ENCODE assay signal across 10 cellular contexts in genomic region chr18:34929336-34929780, GRCh38.
DNase-seq lines count a peak whose midpoint lies in the region; ATAC-seq, FAIRE-seq and TF ChIP-seq lines count a peak whose summit lies in the region.
"Had no signal": no experiment of that assay in that cellular context is flagged by ENCODE, and none has a peak within 500 bp of the region (broad histone marks: within the 10 kb centered on the region; RNA-seq: fewer than 3 reads in every experiment).

No MANE protein-coding gene starts in this region.

- no peak for ATAC-seq in HG02870 (IDR thresholded peaks at IDR 0.05; ENCODE audit: unreplicated experiment)

- DNase-seq in NCI-H146 (lab: John Stamatoyannopoulos, UW) (peak; percentile 18), NCI-H146 treated with DMSO at 0.1 percent for 48 hours (lab: John Stamatoyannopoulos, UW; ENCODE audit: unreplicated experiment) (no peak), RCC 7860 (ENCODE audit: low spot score) (peak; percentile 54), fibroblast of lung (ENCODE audit: low read depth in 2 of 2) (peak; percentile 85 to 89), smooth muscle cell (lab: John Stamatoyannopoulos, UW; ENCODE audit: unreplicated experiment) (no peak), mucosa of gallbladder (ENCODE audit: low spot score) (no peak), NCI-H1105 (lab: John Stamatoyannopoulos, UW) (no peak)
- DNase-seq: cerebellar nuclear complex, H7 had no signal

- H3K9me3 ChIP-seq in fibroblast of lung (ENCODE audit: control insufficient read depth, insufficient read depth, low read depth, low read length), result no peaks in the 10 kb centered on the region
- H3K9me3 ChIP-seq in smooth muscle cell (replicated peaks; ENCODE audit: low read depth), result no peaks in the 10 kb centered on the region

- H3K27ac ChIP-seq in fibroblast of lung (ENCODE audit: insufficient read depth, low read length), result peak overlapping the region; percentile 26
- H3K27ac ChIP-seq in smooth muscle cell (ENCODE audit: low read depth), result peak overlapping the region; percentile 59

- peaks cover 6% of the 10 kb centered on the region for H3K4me1 ChIP-seq in fibroblast of lung (ENCODE audit: control insufficient read depth, extremely low read depth, insufficient read depth, low read length)
- H3K4me1 ChIP-seq in smooth muscle cell (ENCODE audit: low read depth), result peaks cover 15% of the 10 kb centered on the region

- no peaks in the 10 kb centered on the region for H3K79me2 ChIP-seq in fibroblast of lung (ENCODE audit: control insufficient read depth, insufficient read depth, low read length)
- no peaks in the 10 kb centered on the region for H3K79me2 ChIP-seq in smooth muscle cell (ENCODE audit: low read depth)

- WGBS in smooth muscle cell (ENCODE audit: low lambda C conversion rate), result 2% methylated on average over 2 of the region's 2 CpGs

- H3K4me3 ChIP-seq in fibroblast of lung (replicated peaks in 1 of 4; ENCODE audit: control extremely low read depth in 1 of 4, insufficient read depth in 1 of 4, low read depth in 3 of 4, low read length in 4 of 4), result no peak overlapping the region
- H3K4me3 ChIP-seq in smooth muscle cell, result no peak overlapping the region

- peaks cover 6% of the 10 kb centered on the region for H3F3A ChIP-seq in smooth muscle cell (ENCODE audit: low read depth)

- H2AFZ ChIP-seq in fibroblast of lung (ENCODE audit: low read length) (no peak overlapping the region), smooth muscle cell (ENCODE audit: low read depth) (no peak overlapping the region)

- H3K4me2 ChIP-seq in fibroblast of lung (ENCODE audit: extremely low read depth, insufficient read depth, low read length), result peak overlapping the region; percentile 56
- peak overlapping the region; percentile 57 for H3K4me2 ChIP-seq in smooth muscle cell

- no peaks in the 10 kb centered on the region for H4K20me1 ChIP-seq in fibroblast of lung (ENCODE audit: control insufficient read depth, extremely low read depth, insufficient read depth, low read length)
- H4K20me1 ChIP-seq in smooth muscle cell (ENCODE audit: low read depth), result no peaks in the 10 kb centered on the region

- FAIRE-seq in RCC 7860 (lab: Jason Lieb, UNC), result peak; percentile 72

- no peaks in the 10 kb centered on the region for H3K27me3 ChIP-seq in fibroblast of lung (ENCODE audit: control insufficient read depth, insufficient read depth, low read length)
- no peaks in the 10 kb centered on the region for H3K27me3 ChIP-seq in smooth muscle cell (ENCODE audit: low read depth)

- TF ChIP-seq CTCF in fibroblast of lung (conservative IDR thresholded peaks at IDR 0.05 in 1 of 2, IDR thresholded peaks at IDR 0.05 in 1 of 2; ENCODE audit: low read depth in 1 of 2, low read length in 2 of 2), result no peak
- no peak for TF ChIP-seq CTCF in smooth muscle cell (IDR thresholded peaks at IDR 0.05; ENCODE audit: borderline replicate concordance, insufficient read depth, poor library complexity, severe bottlenecking)

- H3K36me3 ChIP-seq in fibroblast of lung (ENCODE audit: control insufficient read depth, insufficient read depth, low read length) (no peaks in the 10 kb centered on the region), smooth muscle cell (ENCODE audit: low read depth) (no peaks in the 10 kb centered on the region)

- no peak overlapping the region for H3K9ac ChIP-seq in fibroblast of lung (ENCODE audit: insufficient read depth, low read length)
- H3K9ac ChIP-seq in smooth muscle cell (ENCODE audit: low read depth), result no peak overlapping the region

Comparison
In these comparisons a context has a peak if more than half of its experiments do, and no peak if none do; other contexts are left out.
1. DNase-seq: peak in NCI-H146 (single experiment), RCC 7860 (single experiment) and fibroblast of lung (2 of 2); none in NCI-H146 treated with DMSO at 0.1 percent for 48 hours (single experiment), smooth muscle cell (single experiment), mucosa of gallbladder (single experiment) and NCI-H1105 (single experiment).